11 cellular contexts compared by ENCODE assay signal in genomic region chr14:93965287-93965821, GRCh38. TPM values are rescaled to one million over a fixed set of nuclear protein-coding genes. Genes with fewer than 3 reads are reported as not detected.
A peak's percentile ranks its signal among the peaks of the same experiment; 100 is the strongest.
DNase-seq lines count a peak whose midpoint lies in the region; ATAC-seq and TF ChIP-seq lines count a peak whose summit lies in the region.
"Had no signal": no experiment of that assay in that cellular context is flagged by ENCODE, and none has a peak within 500 bp of the region (broad histone marks: within the 10 kb centered on the region; RNA-seq: fewer than 3 reads in every experiment).

No MANE protein-coding gene starts in this region.

- no peaks in the 10 kb centered on the region for H3K27me3 Mint-ChIP-seq in WTC11 (ENCODE audit: low read depth)

- H3K36me3 Mint-ChIP-seq in WTC11 = no peaks in the 10 kb centered on the region

- H3K9ac ChIP-seq in mesenchymal stem cell (ENCODE audit: low read length) = no peak overlapping the region

- H3K79me1 ChIP-seq in mesenchymal stem cell (replicated peaks; ENCODE audit: low read length, poor library complexity, severe bottlenecking) = no peaks in the 10 kb centered on the region

- no peak overlapping the region for H3K4me2 ChIP-seq in mesenchymal stem cell (ENCODE audit: low read length, poor library complexity, severe bottlenecking)

- no peaks in the 10 kb centered on the region for H3K9me3 Mint-ChIP-seq in WTC11

- H3K4me3 ChIP-seq in AG09309 (ENCODE audit: control insufficient read depth, low read depth, low read length) (no peak overlapping the region), mesenchymal stem cell (ENCODE audit: insufficient read depth in 1 of 2, low read depth in 1 of 2, low read length in 2 of 2) (no peak overlapping the region)

- POLR2A ChIA-PET in WTC11 (lab: Charles Lee) = no interaction called here

- H4K91ac ChIP-seq in mesenchymal stem cell (ENCODE audit: low read length) = no peak overlapping the region

- DNase-seq in AG09309 (ENCODE audit: low read depth) (peak; percentile 88), HPDE6-E6E7 (ENCODE audit: extremely low spot score) (peak; percentile 67), astrocyte of the hippocampus (ENCODE audit: low read depth, low spot score) (peak; percentile 92), mesenchymal stem cell (peak; percentile 71), NCI-H1436 (lab: John Stamatoyannopoulos, UW) (no peak), WTC11 (ENCODE audit: low spot score) (no peak), NCI-H2227 (lab: John Stamatoyannopoulos, UW; ENCODE audit: unreplicated experiment) (no peak)
- DNase-seq: stimulated activated CD8-positive, alpha-beta memory T cell treated with anti-CD3 and anti-CD28 coated beads, Interleukin-4, amount 100 ng/mL, for 48 hours had no signal

- 58% methylated on average over 3 of the region's 3 CpGs for WGBS in mesenchymal stem cell

- H3K4me3 Mint-ChIP-seq in WTC11 = no peak overlapping the region

- H2BK15ac ChIP-seq in mesenchymal stem cell (ENCODE audit: low read depth, poor library complexity, severe bottlenecking) = no peak overlapping the region

- H3K4me1 Mint-ChIP-seq in WTC11 = no peaks in the 10 kb centered on the region

- H3K36me3 ChIP-seq in mesenchymal stem cell (ENCODE audit: control insufficient read depth in 1 of 2, insufficient read depth in 2 of 2, low read depth in 1 of 2, low read length in 2 of 2) = no peaks in the 10 kb centered on the region

- no peak overlapping the region for H2AFZ ChIP-seq in mesenchymal stem cell (ENCODE audit: low read depth, low read length)

- no peak overlapping the region for H3K23ac ChIP-seq in mesenchymal stem cell (ENCODE audit: low read length in 2 of 2)

- peak overlapping the region; percentile 11 for H2AK5ac ChIP-seq in mesenchymal stem cell (ENCODE audit: low read length, severe bottlenecking)

- H3K4ac ChIP-seq in mesenchymal stem cell (ENCODE audit: low read depth in 1 of 2, low read length in 2 of 2) = no peak overlapping the region

- CTCF ChIA-PET in WTC11 (lab: Charles Lee) = interaction anchor here (3.1 kb wide), 1 partner anchor 25 kb away, joined by 18 read pairs; no protein-coding TSS in a partner anchor

- ATAC-seq in HG02973 (IDR thresholded peaks at IDR 0.05; ENCODE audit: unreplicated experiment) (no peak), WTC11 (no peak)

- H3K27me3 ChIP-seq in mesenchymal stem cell (ENCODE audit: control insufficient read depth in 1 of 2, insufficient read depth in 1 of 2, low read length in 2 of 2) = no peaks in the 10 kb centered on the region

- peaks cover 8% of the 10 kb centered on the region for H3K9me3 ChIP-seq in mesenchymal stem cell (ENCODE audit: control insufficient read depth, low read length)

- no peak overlapping the region for H2BK120ac ChIP-seq in mesenchymal stem cell (ENCODE audit: low read depth, low read length)

- H3K14ac ChIP-seq in mesenchymal stem cell (ENCODE audit: low read length in 2 of 2) = no peak overlapping the region

- no peak overlapping the region for H3K27ac Mint-ChIP-seq in WTC11

- H3K18ac ChIP-seq in mesenchymal stem cell (ENCODE audit: low read depth in 1 of 2, low read length in 2 of 2) = no peak overlapping the region

- TF ChIP-seq CTCF in AG09309 (IDR thresholded peaks at IDR 0.05; ENCODE audit: control insufficient read depth, insufficient read depth, low read depth, low read length, missing control alignments) (no peak), WTC11 (IDR thresholded peaks at IDR 0.05) (no peak)

- H3K4me1 ChIP-seq in mesenchymal stem cell (ENCODE audit: control insufficient read depth, insufficient read depth, low read depth, low read length) = peaks cover 27% of the 10 kb centered on the region

- H2BK12ac ChIP-seq in mesenchymal stem cell (ENCODE audit: low read length in 2 of 2) = no peak overlapping the region

- H2BK5ac ChIP-seq in mesenchymal stem cell (ENCODE audit: low read depth, low read length, poor library complexity, severe bottlenecking) = peak overlapping the region; percentile 92

- peak overlapping the region; percentile 92 for H3K27ac ChIP-seq in mesenchymal stem cell (ENCODE audit: low read length, poor library complexity, severe bottlenecking)

- H4K8ac ChIP-seq in mesenchymal stem cell (ENCODE audit: low read length) = no peak overlapping the region

TF ChIP-seq in WTC11, 78 proteins besides CTCF, POLR2A, EP300 and RAD21 (continues in another document):
- TF ChIP-seq ZNF281 (CRISPR knock-in tag; IDR thresholded peaks at IDR 0.05) (no peak), HMGA2 (CRISPR knock-in tag; IDR thresholded peaks at IDR 0.05) (no peak), IRF2 (CRISPR knock-in tag; IDR thresholded peaks at IDR 0.05; ENCODE audit: borderline replicate concordance, low read depth) (no peak), E2F5 (CRISPR knock-in tag; IDR thresholded peaks at IDR 0.05) (no peak), E2F4 (CRISPR knock-in tag; IDR thresholded peaks at IDR 0.05; ENCODE audit: borderline replicate concordance, low read depth) (no peak), TCF7 (CRISPR knock-in tag; IDR thresholded peaks at IDR 0.05; ENCODE audit: low read depth) (no peak), SMAD3 (CRISPR knock-in tag; IDR thresholded peaks at IDR 0.05; ENCODE audit: borderline replicate concordance) (no peak), FOXP1 (CRISPR knock-in tag; IDR thresholded peaks at IDR 0.05; ENCODE audit: borderline replicate concordance) (no peak), FOXJ3 (CRISPR knock-in tag; IDR thresholded peaks at IDR 0.05; ENCODE audit: borderline replicate concordance) (no peak), ZNF219 (CRISPR knock-in tag; IDR thresholded peaks at IDR 0.05; ENCODE audit: borderline replicate concordance) (no peak)

RNA-seq across cellular contexts. Expression of gene ASB2, which starts 11.0 kb away (rescaled TPM):
- not detected for polyA plus RNA-seq in mesenchymal stem cell (2013, experiment 1 of 2)
- not detected for polyA plus RNA-seq in mesenchymal stem cell (2013, experiment 2 of 2)
- 0.37 to 0.73 TPM (median 0.71 TPM) in 3 replicates for total RNA-seq in WTC11 (2021)

RNA-seq across cellular contexts. Expression of gene CCDC197, which starts 31.7 kb away (rescaled TPM):
- polyA plus RNA-seq in mesenchymal stem cell (2013, experiment 1 of 2) = not detected
- not detected for polyA plus RNA-seq in mesenchymal stem cell (2013, experiment 2 of 2)
- not detected in 3 replicates for total RNA-seq in WTC11 (2021)
- total RNA-seq: H1; T-helper 1 cell treated with Interleukin-12 subunit alpha and Interleukin-12 subunit beta and Interleukin-4 antibody, amounts not matched to agents 30 ng/mL and 1 ng/mL, for 36 hours had no signal
- polyA plus RNA-seq: H1 had no signal

RNA-seq across cellular contexts. Expression of gene FAM181A, which starts 38.2 kb away (rescaled TPM):
- not detected for polyA plus RNA-seq in mesenchymal stem cell (2013, experiment 1 of 2)
- polyA plus RNA-seq in mesenchymal stem cell (2013, experiment 2 of 2) = not detected
- total RNA-seq in WTC11 (2021) = not detected in 3 replicates
- total RNA-seq: H1; T-helper 1 cell treated with Interleukin-12 subunit alpha and Interleukin-12 subunit beta and Interleukin-4 antibody, amounts not matched to agents 30 ng/mL and 1 ng/mL, for 36 hours had no signal
- polyA plus RNA-seq: H1 had no signal

Comparison
In these comparisons a context has a peak if more than half of its experiments do, and no peak if none do; other contexts are left out.
1. DNase-seq: peak in AG09309 (single experiment), HPDE6-E6E7 (single experiment), astrocyte of the hippocampus (single experiment) and mesenchymal stem cell (single experiment); none in NCI-H1436 (single experiment), WTC11 (single experiment) and NCI-H2227 (single experiment).